ENCODE assay signal across 8 cellular contexts in genomic region chr7:91266067-91266930, GRCh38. TPM values are rescaled to one million over a fixed set of nuclear protein-coding genes. Genes with fewer than 3 reads are reported as not detected.
DNase-seq lines count a peak whose midpoint lies in the region; ATAC-seq, FAIRE-seq and TF ChIP-seq lines count a peak whose summit lies in the region.

No MANE protein-coding gene starts in this region.

- no peak overlapping the region for H3K27ac Mint-ChIP-seq in CD8-positive, alpha-beta T cell

- WGBS in ovary, 3 donors: 22 to 36% (median 27%) methylated on average over 58 of the region's 58 CpGs

- no peak for FAIRE-seq in GM19239 (lab: Jason Lieb, UNC)

- CTCF ChIA-PET in CD8-positive, alpha-beta T cell (lab: Charles Lee): no interaction called here

- no peak for TF ChIP-seq POLR2A in Peyer's patch (IDR thresholded peaks at IDR 0.05)
- TF ChIP-seq POLR2A in ovary (IDR thresholded peaks at IDR 0.05): no peak

- no peaks in the 10 kb centered on the region for H3K9me3 ChIP-seq in CD8-positive, alpha-beta T cell (ENCODE audit: low read length)
- H3K9me3 ChIP-seq in Peyer's patch (no peaks in the 10 kb centered on the region), ovary (no peaks in the 10 kb centered on the region)

- no peak for ATAC-seq in CD8-positive, alpha-beta T cell

- peak overlapping the region; percentile 18 for H3K4me3 Mint-ChIP-seq in CD8-positive, alpha-beta T cell

- no peaks in the 10 kb centered on the region for H3K36me3 Mint-ChIP-seq in CD8-positive, alpha-beta T cell

- no peaks in the 10 kb centered on the region for H3K9me3 Mint-ChIP-seq in CD8-positive, alpha-beta T cell

- H3K4me1 ChIP-seq in CD8-positive, alpha-beta T cell (ENCODE audit: insufficient read depth, low read length): no peaks in the 10 kb centered on the region
- H3K4me1 ChIP-seq in Peyer's patch (peaks cover 0 to 29% (median 8%) of the 10 kb centered on the region in 4 donors), ovary (ENCODE audit: insufficient read depth) (peaks cover 9% of the 10 kb centered on the region)

- peaks cover 14% of the 10 kb centered on the region for H3K4me1 Mint-ChIP-seq in CD8-positive, alpha-beta T cell (ENCODE audit: low read depth)

- POLR2A ChIA-PET in CD8-positive, alpha-beta T cell (lab: Charles Lee): no interaction called here

- no peak for TF ChIP-seq CTCF in CD8-positive, alpha-beta T cell (IDR thresholded peaks at IDR 0.05)
- TF ChIP-seq CTCF in Peyer's patch (IDR thresholded peaks at IDR 0.05) (no peak), fibroblast of pulmonary artery (IDR thresholded peaks at IDR 0.05; ENCODE audit: low read length, missing control alignments) (no peak), ovary (IDR thresholded peaks at IDR 0.05) (no peak)

- peaks cover 30% of the 10 kb centered on the region for H3K27me3 Mint-ChIP-seq in CD8-positive, alpha-beta T cell (ENCODE audit: low read depth)

- intact Hi-C loops in CD8-positive, alpha-beta T cell (cut with DNase I, micrococcal nuclease): no loop called here
- intact Hi-C loops in ovary (cut with DNase I): loop anchor here in 2 of 4 donors (10.0 kb wide), 1 partner anchor 181 kb away; no protein-coding TSS in a partner anchor

- no peak overlapping the region for H3K27ac ChIP-seq in CD8-positive, alpha-beta T cell (ENCODE audit: low read depth, low read length)
- H3K27ac ChIP-seq in Peyer's patch (peak overlapping the region in 2 of 4 donors; percentile 95 to 96), ovary (peak overlapping the region in 1 of 2 donors; percentile 97)

- no peak for DNase-seq in CD8-positive, alpha-beta T cell
- DNase-seq in Peyer's patch: no peak
- DNase-seq in fibroblast of pulmonary artery (ENCODE audit: low read depth): no peak
- DNase-seq in ovary: peak; percentile 44 to 66 (median 61)
- DNase-seq in NK-92 treated with Interleukin-12 subunit alpha and Interleukin-12 subunit beta, amount 100 ng/mL, for 24 hours (lab: John Stamatoyannopoulos, UW): no peak
- DNase-seq in GM19239 (ENCODE audit: insufficient read length, low spot score): no peak
- DNase-seq in mucosa of gallbladder (ENCODE audit: low spot score): no peak
- DNase-seq in HuH-7 (ENCODE audit: low spot score): no peak

- no peaks in the 10 kb centered on the region for H3K36me3 ChIP-seq in CD8-positive, alpha-beta T cell (ENCODE audit: insufficient read depth, low read length)
- no peaks in the 10 kb centered on the region for H3K36me3 ChIP-seq in Peyer's patch
- H3K36me3 ChIP-seq in ovary: no peaks in the 10 kb centered on the region

- no peak for TF ChIP-seq EP300 in ovary (IDR thresholded peaks at IDR 0.05)

- H3K4me3 ChIP-seq in CD8-positive, alpha-beta T cell (ENCODE audit: low read depth, low read length): no peak overlapping the region
- peak overlapping the region; percentile 63 to 90 (median 80) for H3K4me3 ChIP-seq in Peyer's patch
- peak overlapping the region; percentile 76 for H3K4me3 ChIP-seq in fibroblast of pulmonary artery (replicated peaks; ENCODE audit: low read depth, low read length)
- H3K4me3 ChIP-seq in ovary: peak overlapping the region; percentile 95

- no peaks in the 10 kb centered on the region for H3K27me3 ChIP-seq in CD8-positive, alpha-beta T cell (ENCODE audit: insufficient read depth, low read length)
- H3K27me3 ChIP-seq in Peyer's patch (no peaks in the 10 kb centered on the region), ovary (no peaks in the 10 kb centered on the region)

RNA-seq across cellular contexts. Expression of gene FZD1, which starts 2.1 kb away (rescaled TPM):
- not detected for total RNA-seq in CD8-positive, alpha-beta T cell
- total RNA-seq in Peyer's patch (10 to 100 TPM in 2 of 4 donors, 1 to 10 TPM in 2; 1.7 to 12.6 (median 8.9) TPM), ovary (10 to 100 TPM; 11.8 to 33.6 (median 21.8) TPM), mucosa of gallbladder (20.3 TPM)
- polyA plus RNA-seq in ovary: 10 to 100 TPM; 18.9 to 19.0 TPM

Comparison
In these comparisons a context has a peak if more than half of its experiments do, and no peak if none do; other contexts are left out.
1. DNase-seq: peak in ovary (5 of 5); none in CD8-positive, alpha-beta T cell (0 of 7), Peyer's patch (0 of 3), fibroblast of pulmonary artery (single experiment), NK-92 treated with Interleukin-12 subunit alpha and Interleukin-12 subunit beta, amount 100 ng/mL, for 24 hours (single experiment), GM19239 (single experiment), mucosa of gallbladder (single experiment) and HuH-7 (single experiment).